In the genomic region with DNA sequence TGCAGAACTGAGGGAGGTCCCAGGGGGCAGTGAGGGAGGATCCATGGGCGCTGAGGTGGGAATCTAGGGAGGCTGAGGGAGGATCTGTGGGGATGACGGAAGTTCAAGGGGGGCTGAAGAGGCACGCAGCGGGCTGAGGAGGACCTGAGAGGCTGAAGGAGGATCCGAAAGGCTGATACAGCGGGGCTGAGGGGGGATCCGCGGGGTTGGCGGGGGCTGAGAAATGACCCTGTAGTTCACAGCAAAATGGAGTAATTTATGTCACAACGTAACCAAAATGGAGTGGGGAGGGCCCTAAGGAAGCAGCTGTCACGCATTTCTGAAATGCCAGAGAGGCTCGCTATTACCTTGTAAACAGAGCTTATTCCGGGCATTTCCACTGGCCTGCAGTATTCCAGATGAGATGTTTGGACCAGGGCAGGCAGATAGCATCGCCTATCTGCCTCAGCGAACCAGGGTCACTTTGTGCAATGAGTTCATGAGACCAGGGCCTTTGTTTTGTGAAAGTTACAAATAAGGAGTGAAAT, we compare ENCODE assay signal across 6 cellular contexts. TPM values are rescaled to one million over a fixed set of nuclear protein-coding genes. Genes with fewer than 3 reads are reported as not detected.
A peak's percentile ranks its signal among the peaks of the same experiment; 100 is the strongest.
DNase-seq lines count a peak whose midpoint lies in the region; ATAC-seq and TF ChIP-seq lines count a peak whose summit lies in the region.

No MANE protein-coding gene starts in this region.

- WGBS in body of pancreas, 2 donors = 14 to 20% methylated on average over 15 of the region's 15 CpGs

- peaks cover 11 to 19% of the 10 kb centered on the region in 2 donors for H3K4me1 Mint-ChIP-seq in natural killer cell

- H3K36me3 Mint-ChIP-seq in natural killer cell = no peaks in the 10 kb centered on the region

- intact Hi-C loops in body of pancreas (cut with DNase I) = no loop called here
- intact Hi-C loops in natural killer cell (cut with micrococcal nuclease) = loop anchor here (1.0 kb wide), 2 partner anchors 30 to 55 kb away; a partner anchor contains a TSS

- no peak for TF ChIP-seq POLR2A in body of pancreas (IDR thresholded peaks at IDR 0.05)

- DNase-seq in NCI-H446 treated with DMSO at 0.1 percent for 48 hours (lab: John Stamatoyannopoulos, UW) (peak; percentile 3), NCI-H446 (lab: John Stamatoyannopoulos, UW) (no peak), body of pancreas (no peak), natural killer cell (no peak), hippocampal formation (lab: John Stamatoyannopoulos, UW) (no peak)

- no peaks in the 10 kb centered on the region for H3K27me3 ChIP-seq in body of pancreas

- H3K27ac Mint-ChIP-seq in natural killer cell = peak overlapping the region; percentile 86 to 99

- peak overlapping the region; percentile 84 to 93 (median 89) for H3K27ac ChIP-seq in body of pancreas

- no peaks in the 10 kb centered on the region for H3K9me3 Mint-ChIP-seq in natural killer cell

- peaks cover 26% of the 10 kb centered on the region for H3K4me1 ChIP-seq in body of pancreas

- H3K27me3 Mint-ChIP-seq in natural killer cell (ENCODE audit: low read depth in 2 of 2) = no peaks in the 10 kb centered on the region

- H3K4me3 Mint-ChIP-seq in natural killer cell = peak overlapping the region; percentile 93

- H3K36me3 ChIP-seq in body of pancreas (replicated peaks in 1 of 2; ENCODE audit: insufficient read depth in 1 of 2, low read depth in 2 of 2) = peaks cover 0 to 4% of the 10 kb centered on the region in 2 donors

- ATAC-seq in body of pancreas = peak; percentile 3
- no peak for ATAC-seq in natural killer cell
- ATAC-seq in GM19455 (IDR thresholded peaks at IDR 0.05; ENCODE audit: unreplicated experiment) = no peak

- peak overlapping the region; percentile 77 to 97 for H3K4me3 ChIP-seq in body of pancreas

- no peaks in the 10 kb centered on the region for H3K9me3 ChIP-seq in body of pancreas

- TF ChIP-seq CTCF in body of pancreas (IDR thresholded peaks at IDR 0.05) (no peak), natural killer cell (IDR thresholded peaks at IDR 0.05) (no peak)

RNA-seq across cellular contexts. Expression of a gene that starts 0.9 kb away (rescaled TPM):
- total RNA-seq in body of pancreas (10 to 100 TPM; 65.9 to 68.7 TPM), natural killer cell (10 to 100 TPM; 50.0 to 70.6 (median 64.1) TPM)

RNA-seq across cellular contexts. Expression of a gene that starts 6.9 kb away (rescaled TPM):
- total RNA-seq in body of pancreas (10 to 100 TPM; 10.9 to 71.2 TPM), natural killer cell (10 to 100 TPM; 18.9 to 21.6 (median 19.6) TPM)

RNA-seq across cellular contexts. Expression of a gene that starts 27.5 kb away (rescaled TPM):
- 100 to 1,000 TPM; 158 to 203 TPM for total RNA-seq in body of pancreas
- 100 to 1,000 TPM; 368 to 427 (median 424) TPM for total RNA-seq in natural killer cell

RNA-seq across cellular contexts. Expression of a gene that starts 30.1 kb away (rescaled TPM):
- total RNA-seq in body of pancreas (100 to 1,000 TPM; 210 to 216 TPM), natural killer cell (100 to 1,000 TPM; 292 to 313 (median 308) TPM)

RNA-seq across cellular contexts. Expression of a gene that starts 39.7 kb away (rescaled TPM):
- 1 to 10 TPM in 1 of 2 donors, under 1 TPM in 1; 0.33 to 1.6 TPM for total RNA-seq in body of pancreas
- 1 to 10 TPM; 1.0 to 2.2 (median 1.7) TPM for total RNA-seq in natural killer cell
